2 cellular contexts compared by ENCODE assay signal in the genomic region with DNA sequence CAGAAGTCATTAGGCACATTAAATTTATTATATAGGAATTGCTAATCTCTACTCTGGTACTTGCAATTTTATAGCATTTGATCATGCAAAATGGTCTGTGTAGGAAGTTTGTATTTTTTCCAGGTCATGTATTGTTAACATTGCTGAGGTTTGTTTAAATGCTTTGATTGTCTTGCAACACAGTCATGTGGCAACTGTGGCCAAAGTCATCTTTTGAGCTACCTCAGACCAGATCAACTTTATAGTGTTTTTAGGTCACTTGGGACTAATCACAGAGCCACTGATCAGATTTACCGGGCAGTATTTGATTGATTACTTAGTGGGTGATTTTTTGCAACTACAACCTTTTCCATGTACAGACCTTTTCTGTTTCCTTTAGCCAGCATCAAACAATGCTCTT.
TF ChIP-seq lines count a peak whose summit lies in the region.

No MANE protein-coding gene starts in this region.

TF ChIP-seq in liver, 16 proteins besides CTCF, POLR2A, EP300 and RAD21:
- TF ChIP-seq JUND (IDR thresholded peaks at IDR 0.05) (peak in 1 of 2 donors; percentile 44), GABPA (IDR thresholded peaks at IDR 0.05 in 1 of 2, conservative IDR thresholded peaks at IDR 0.05 in 1 of 2) (no peak), HNF4A (conservative IDR thresholded peaks at IDR 0.05) (peak; percentile 72 to 78), NR2F2 (IDR thresholded peaks at IDR 0.05) (no peak), RXRA (IDR thresholded peaks at IDR 0.05) (peak; percentile 42 to 74), HNF4G (IDR thresholded peaks at IDR 0.05) (peak; percentile 10), FOXA2 (IDR thresholded peaks at IDR 0.05) (no peak), TAF1 (conservative IDR thresholded peaks at IDR 0.05) (no peak), SP1 (IDR thresholded peaks at IDR 0.05) (peak; percentile 42), ZBTB33 (IDR thresholded peaks at IDR 0.05) (peak; percentile 30), REST (IDR thresholded peaks at IDR 0.05) (peak; percentile 7), ATF3 (IDR thresholded peaks at IDR 0.05) (no peak), EGR1 (IDR thresholded peaks at IDR 0.05; ENCODE audit: low read depth in 2 of 2) (no peak), FOXA1 (IDR thresholded peaks at IDR 0.05) (no peak), YY1 (IDR thresholded peaks at IDR 0.05) (peak; percentile 55)
- TF ChIP-seq, protein P1, sequence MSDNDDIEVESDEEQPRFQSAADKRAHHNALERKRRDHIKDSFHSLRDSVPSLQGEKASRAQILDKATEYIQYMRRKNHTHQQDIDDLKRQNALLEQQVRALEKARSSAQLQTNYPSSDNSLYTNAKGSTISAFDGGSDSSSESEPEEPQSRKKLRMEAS (IDR thresholded peaks at IDR 0.05), result peak; percentile 28

TF ChIP-seq in HepG2, 621 proteins besides CTCF, POLR2A, EP300 and RAD21:
- TF ChIP-seq, protein P2, sequence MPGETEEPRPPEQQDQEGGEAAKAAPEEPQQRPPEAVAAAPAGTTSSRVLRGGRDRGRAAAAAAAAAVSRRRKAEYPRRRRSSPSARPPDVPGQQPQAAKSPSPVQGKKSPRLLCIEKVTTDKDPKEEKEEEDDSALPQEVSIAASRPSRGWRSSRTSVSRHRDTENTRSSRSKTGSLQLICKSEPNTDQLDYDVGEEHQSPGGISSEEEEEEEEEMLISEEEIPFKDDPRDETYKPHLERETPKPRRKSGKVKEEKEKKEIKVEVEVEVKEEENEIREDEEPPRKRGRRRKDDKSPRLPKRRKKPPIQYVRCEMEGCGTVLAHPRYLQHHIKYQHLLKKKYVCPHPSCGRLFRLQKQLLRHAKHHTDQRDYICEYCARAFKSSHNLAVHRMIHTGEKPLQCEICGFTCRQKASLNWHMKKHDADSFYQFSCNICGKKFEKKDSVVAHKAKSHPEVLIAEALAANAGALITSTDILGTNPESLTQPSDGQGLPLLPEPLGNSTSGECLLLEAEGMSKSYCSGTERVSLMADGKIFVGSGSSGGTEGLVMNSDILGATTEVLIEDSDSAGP (CRISPR knock-in tag; IDR thresholded peaks at IDR 0.05; ENCODE audit: borderline replicate concordance), result no peak
- TF ChIP-seq RNF2 (conservative IDR thresholded peaks at IDR 0.05; ENCODE audit: low read depth) (no peak), RXRA (CRISPR knock-in tag; IDR thresholded peaks at IDR 0.05) (no peak), ZFAT (CRISPR knock-in tag; conservative IDR thresholded peaks at IDR 0.05) (no peak), TP53 (CRISPR knock-in tag; conservative IDR thresholded peaks at IDR 0.05) (no peak), NR0B2 (CRISPR knock-in tag; IDR thresholded peaks at IDR 0.05) (no peak), KLF11 (CRISPR knock-in tag; IDR thresholded peaks at IDR 0.05) (no peak), ZNF124 (CRISPR knock-in tag; IDR thresholded peaks at IDR 0.05) (no peak), PPARG (CRISPR knock-in tag; conservative IDR thresholded peaks at IDR 0.05) (no peak), ZNF777 (CRISPR knock-in tag; IDR thresholded peaks at IDR 0.05) (no peak), NKX3-1 (CRISPR knock-in tag; IDR thresholded peaks at IDR 0.05) (no peak), SIX4 (CRISPR knock-in tag; IDR thresholded peaks at IDR 0.05) (no peak), GABPB1 (CRISPR knock-in tag; IDR thresholded peaks at IDR 0.05) (no peak)
